ENCODE assay signal across 20 cellular contexts in the genomic region with DNA sequence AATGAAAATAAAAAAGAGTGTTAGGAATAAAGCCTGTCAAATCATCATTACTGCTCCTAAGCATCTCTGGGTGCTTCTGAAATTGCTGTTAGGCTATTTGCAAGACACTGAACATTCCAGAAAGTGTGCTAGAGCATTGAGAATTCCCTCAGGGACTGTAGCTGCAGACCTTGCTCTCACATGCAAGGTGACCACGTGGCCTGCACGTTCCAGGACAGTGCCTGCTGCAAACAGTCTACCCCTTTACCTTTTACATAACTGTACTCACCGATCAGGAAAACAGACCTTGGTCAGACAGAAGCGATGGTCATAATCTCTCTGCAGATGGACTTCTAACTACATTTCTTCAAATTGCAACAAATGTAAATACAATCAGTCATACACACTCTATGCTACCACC.
"Had no signal": no experiment of that assay in that cellular context is flagged by ENCODE, and none has a peak within 500 bp of the region (broad histone marks: within the 10 kb centered on the region; RNA-seq: fewer than 3 reads in every experiment).

No MANE protein-coding gene starts in this region.

- H3K36me3 Mint-ChIP-seq: T-cell had no signal

- FAIRE-seq: RCC 7860 had no signal

- H3K4me2 ChIP-seq: SK-N-SH had no signal

- H3K4me3 Mint-ChIP-seq: T-cell had no signal

- DNase-seq: Karpas-422, KG1, MM.1S, NCI-H1048, NCI-H1105, NCI-H1417, NCI-H1436 treated with DMSO at 0.1 percent for 48 hours, NCI-H1694, NCI-H187 treated with DMSO at 0.1 percent for 48 hours, NCI-H2029 treated with DMSO at 0.1 percent for 48 hours, NCI-H2227 treated with DMSO at 0.1 percent for 48 hours, NCI-H524, NCI-H526 treated with DMSO at 0.1 percent for 48 hours, NCI-H748 treated with DMSO at 0.1 percent for 48 hours, RPMI8226, SHP77, SK-N-SH, SW 1271, T-cell had no signal

- H3K9me3 Mint-ChIP-seq: T-cell had no signal

- H3K27ac Mint-ChIP-seq: T-cell had no signal

- H3K4me1 Mint-ChIP-seq: T-cell had no signal

- H3K9ac ChIP-seq: SK-N-SH had no signal

- H3K9me3 ChIP-seq: SK-N-SH had no signal

- ATAC-seq: T-cell had no signal
